ENCODE assay signal across 36 cellular contexts in the genomic region with DNA sequence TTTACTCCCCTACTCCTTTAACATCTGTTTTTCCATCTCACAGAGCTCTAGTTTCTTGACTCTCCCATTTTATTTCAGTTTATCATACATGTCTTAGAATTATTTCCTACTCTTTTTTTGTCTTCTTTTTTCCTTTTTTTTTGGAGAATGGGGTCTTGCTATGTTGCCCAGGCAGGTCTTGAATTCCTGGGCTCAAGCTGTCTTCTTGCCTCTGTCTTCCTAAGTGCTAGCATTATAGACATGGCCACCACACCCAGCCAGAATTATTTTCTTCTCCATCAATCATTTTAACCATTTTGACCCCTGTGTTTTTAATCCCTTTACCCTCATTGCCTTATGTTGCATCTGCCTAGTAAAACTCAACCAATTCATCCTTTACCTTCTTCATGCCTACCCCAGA.
"Had no signal": no experiment of that assay in that cellular context is flagged by ENCODE, and none has a peak within 500 bp of the region (broad histone marks: within the 10 kb centered on the region; RNA-seq: fewer than 3 reads in every experiment).

No MANE protein-coding gene starts in this region.

- H3K27me3 Mint-ChIP-seq: activated B cell treated with CpG ODN at 0.5 μM for 24 hours; activated CD8-positive, alpha-beta T cell treated with anti-CD3 and anti-CD28 coated beads for 36 hours; activated naive CD8-positive, alpha-beta T cell; dendritic cell treated with granulocyte-macrophage colony-stimulating factor and Interleukin-4, amounts not matched to agents 40 ng/mL and 50 ng/mL, for 4 days; T-helper 17 cell had no signal

- H3K4me3 ChIP-seq: coronary artery, dorsolateral prefrontal cortex, esophagus muscularis mucosa, gastrocnemius medialis, heart left ventricle had no signal

- H3K27me3 ChIP-seq: brain microvascular endothelial cell, dorsolateral prefrontal cortex, esophagus muscularis mucosa, foreskin keratinocyte, gastrocnemius medialis, heart left ventricle had no signal

- H3K9me3 ChIP-seq: esophagus muscularis mucosa, gastrocnemius medialis, heart left ventricle had no signal

- H3K9me3 Mint-ChIP-seq: activated B cell treated with CpG ODN at 0.5 μM for 24 hours; activated CD8-positive, alpha-beta T cell treated with anti-CD3 and anti-CD28 coated beads for 36 hours; dendritic cell treated with granulocyte-macrophage colony-stimulating factor and Interleukin-4, amounts not matched to agents 40 ng/mL and 50 ng/mL, for 4 days; endodermal cell; T-helper 2 cell treated with Interferon-gamma antibody and Interleukin-4, amounts not matched to agents 5 μg/mL and 100 μg/mL, for 36 hours had no signal

- H3K4me3 Mint-ChIP-seq: activated B cell treated with CpG ODN at 0.5 μM for 24 hours; activated CD8-positive, alpha-beta T cell treated with anti-CD3 and anti-CD28 coated beads for 36 hours; activated naive CD8-positive, alpha-beta T cell; dendritic cell treated with granulocyte-macrophage colony-stimulating factor and Interleukin-4, amounts not matched to agents 40 ng/mL and 50 ng/mL, for 4 days; endodermal cell; T-helper 17 cell; T-helper 2 cell treated with Interferon-gamma antibody and Interleukin-4, amounts not matched to agents 5 μg/mL and 100 μg/mL, for 36 hours had no signal

- DNase-seq: activated B cell treated with CpG ODN at 0.5 μM for 24 hours; activated CD4-positive, alpha-beta T cell treated with anti-CD3 and anti-CD28 coated beads for 48 hours; activated CD4-positive, alpha-beta T cell treated with anti-CD3 and anti-CD28 coated beads, Interleukin-2, amount 50 U/mL, for 1 hour; activated CD4-positive, alpha-beta T cell treated with anti-CD3 and anti-CD28 coated beads, Interleukin-2, amount 50 U/mL, for 48 hours; activated CD8-positive, alpha-beta memory T cell treated with anti-CD3 and anti-CD28 coated beads for 24 hours; activated CD8-positive, alpha-beta T cell treated with anti-CD3 and anti-CD28 coated beads for 36 hours; activated effector memory CD4-positive, alpha-beta T cell treated with Interleukin-2 at 50 U/mL for 16 hours; activated gamma-delta T cell treated with Interleukin-2 at 50 U/mL for 16 hours; activated naive CD4-positive, alpha-beta T cell treated with anti-CD3 and anti-CD28 coated beads, Interleukin-2, amount 50 U/mL, for 16 hours; activated naive CD4-positive, alpha-beta T cell treated with Interleukin-2 at 50 U/mL for 16 hours; activated T-cell treated with anti-CD3 and anti-CD28 coated beads, Interleukin-2, amount 50 U/mL, for 48 hours; amniotic stem cell; anterior cingulate cortex; brain microvascular endothelial cell; caudate nucleus; cerebellar nuclear complex; dorsolateral prefrontal cortex; effector memory CD4-positive, alpha-beta T cell; endodermal cell; erythroblast; foreskin keratinocyte; gastrocnemius medialis; glutamatergic neuron; heart left ventricle; hypothalamus; T-helper 1 cell; T-helper 17 cell; T1000 had no signal

- FAIRE-seq: astrocyte had no signal

- H3K27ac Mint-ChIP-seq: activated B cell treated with CpG ODN at 0.5 μM for 24 hours; activated CD8-positive, alpha-beta T cell treated with anti-CD3 and anti-CD28 coated beads for 36 hours; activated naive CD8-positive, alpha-beta T cell; dendritic cell treated with granulocyte-macrophage colony-stimulating factor and Interleukin-4, amounts not matched to agents 40 ng/mL and 50 ng/mL, for 4 days; endodermal cell; T-helper 17 cell; T-helper 2 cell treated with Interferon-gamma antibody and Interleukin-4, amounts not matched to agents 5 μg/mL and 100 μg/mL, for 36 hours had no signal

- ATAC-seq: activated CD4-positive, CD25-positive, alpha-beta regulatory T cell treated with anti-CD3 and anti-CD28 coated beads, Interleukin-2, amount 50 U/mL, for 24 hours; activated CD8-positive, alpha-beta T cell treated with anti-CD3 and anti-CD28 coated beads for 36 hours; foreskin keratinocyte; gastrocnemius medialis; heart left ventricle; T-helper 17 cell had no signal

- H3K36me3 ChIP-seq: brain microvascular endothelial cell, gastrocnemius medialis had no signal

- H3K27ac ChIP-seq: brain microvascular endothelial cell, coronary artery, dorsolateral prefrontal cortex, esophagus muscularis mucosa, foreskin keratinocyte, gastrocnemius medialis, heart left ventricle, VCaP had no signal
